17 cellular contexts compared by ENCODE assay signal in the genomic region with DNA sequence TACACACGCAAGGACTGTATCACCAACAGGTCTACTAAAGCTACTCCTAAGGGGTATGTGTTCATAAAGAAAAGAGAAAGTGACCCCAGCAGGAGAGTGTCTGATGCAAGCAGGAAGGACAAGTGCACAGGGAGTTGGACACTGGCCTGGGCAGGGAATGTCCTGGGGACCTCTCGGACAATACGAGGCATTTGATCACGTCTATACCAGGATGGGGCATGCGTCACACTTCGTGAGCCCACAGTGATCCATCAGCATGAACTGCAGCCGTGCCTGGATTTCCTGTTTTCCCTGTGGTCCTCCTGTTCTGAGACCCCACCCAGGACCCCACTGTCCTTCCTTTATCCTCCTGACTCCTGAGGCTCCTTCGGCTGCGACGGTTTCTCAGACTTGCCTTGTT.
A peak's percentile ranks its signal among the peaks of the same experiment; 100 is the strongest.
DNase-seq lines count a peak whose midpoint lies in the region; ATAC-seq and TF ChIP-seq lines count a peak whose summit lies in the region.
"Had no signal": no experiment of that assay in that cellular context is flagged by ENCODE, and none has a peak within 500 bp of the region (broad histone marks: within the 10 kb centered on the region; RNA-seq: fewer than 3 reads in every experiment).

No MANE protein-coding gene starts in this region.

- TF ChIP-seq CTCF in WTC11 (IDR thresholded peaks at IDR 0.05): no peak

- no peak for DNase-seq in activated CD4-positive, alpha-beta T cell treated with anti-CD3 and anti-CD28 coated beads for 36 hours
- DNase-seq in activated CD4-positive, alpha-beta T cell treated with anti-CD3 and anti-CD28 coated beads for 4 hours: no peak
- DNase-seq in WTC11 (ENCODE audit: low spot score) (no peak), left cardiac atrium (peak; percentile 23), posterior vena cava (ENCODE audit: low spot score) (peak; percentile 68), COR-L47 (lab: John Stamatoyannopoulos, UW) (no peak), NCI-H524 (lab: John Stamatoyannopoulos, UW) (no peak)
- DNase-seq in activated CD8-positive, alpha-beta memory T cell treated with anti-CD3 and anti-CD28 coated beads, Interleukin-2, amount 10 ng/mL, durations not matched to agents 7 days and 5 days: no peak
- DNase-seq: activated CD8-positive, alpha-beta T cell treated with anti-CD3 and anti-CD28 coated beads, Interleukin-2, amount 10 ng/mL, durations not matched to agents 7 days and 5 days; activated gamma-delta T cell treated with Interleukin-2 at 50 U/mL for 16 hours; effector CD4-positive, alpha-beta T cell; GOT3; NCI-H1694 treated with DMSO at 0.1 percent for 48 hours; NCI-H446; SHP77 treated with DMSO at 0.1 percent for 48 hours; stimulated activated CD4-positive, alpha-beta T cell treated with anti-CD3 and anti-CD28 coated beads, Interleukin-4, amount 100 ng/mL, for 4 hours; upper lobe of left lung had no signal

- H3K9me3 Mint-ChIP-seq in activated CD4-positive, alpha-beta T cell treated with anti-CD3 and anti-CD28 coated beads for 36 hours (ENCODE audit: low read depth): no peaks in the 10 kb centered on the region
- H3K9me3 Mint-ChIP-seq in WTC11: no peaks in the 10 kb centered on the region
- H3K9me3 Mint-ChIP-seq in activated CD8-positive, alpha-beta memory T cell treated with anti-CD3 and anti-CD28 coated beads, Interleukin-2, amount 10 ng/mL, durations not matched to agents 7 days and 5 days (ENCODE audit: low read depth): no peaks in the 10 kb centered on the region

- no peak for ATAC-seq in activated CD4-positive, alpha-beta T cell treated with anti-CD3 and anti-CD28 coated beads for 36 hours
- ATAC-seq in WTC11 (no peak), left cardiac atrium (peak in 1 of 2 donors; percentile 11)
- no peak for ATAC-seq in activated CD8-positive, alpha-beta memory T cell treated with anti-CD3 and anti-CD28 coated beads, Interleukin-2, amount 10 ng/mL, durations not matched to agents 7 days and 5 days
- ATAC-seq: activated CD8-positive, alpha-beta T cell treated with anti-CD3 and anti-CD28 coated beads, Interleukin-2, amount 10 ng/mL, durations not matched to agents 7 days and 5 days had no signal

- peaks cover 73% of the 10 kb centered on the region for H3K4me1 Mint-ChIP-seq in activated CD4-positive, alpha-beta T cell treated with anti-CD3 and anti-CD28 coated beads for 36 hours
- H3K4me1 Mint-ChIP-seq in WTC11: peaks cover 63% of the 10 kb centered on the region
- H3K4me1 Mint-ChIP-seq in activated CD8-positive, alpha-beta memory T cell treated with anti-CD3 and anti-CD28 coated beads, Interleukin-2, amount 10 ng/mL, durations not matched to agents 7 days and 5 days: peaks cover 63% of the 10 kb centered on the region

- H3K27ac Mint-ChIP-seq in activated CD4-positive, alpha-beta T cell treated with anti-CD3 and anti-CD28 coated beads for 36 hours: peak overlapping the region; percentile 1
- H3K27ac Mint-ChIP-seq in WTC11: peak overlapping the region; percentile 1; the same call in 1 of the 2 replicates
- no peak overlapping the region for H3K27ac Mint-ChIP-seq in activated CD8-positive, alpha-beta memory T cell treated with anti-CD3 and anti-CD28 coated beads, Interleukin-2, amount 10 ng/mL, durations not matched to agents 7 days and 5 days

- intact Hi-C loops in activated CD4-positive, alpha-beta T cell treated with anti-CD3 and anti-CD28 coated beads for 36 hours (cut with DNase I, micrococcal nuclease): loop anchor here (1.0 to 5.0 kb wide), 2 partner anchors 94 to 115 kb away; partner anchors contain the start of gene HDAC4 (in 1 of the 2)
- intact Hi-C loops in left cardiac atrium (cut with DNase I): no loop called here
- intact Hi-C loops in posterior vena cava (cut with DNase I): loop anchor here in 1 of 2 donors (10.0 kb wide), 1 partner anchor 152 kb away; no protein-coding TSS in a partner anchor

- peaks cover 18% of the 10 kb centered on the region for H3K27me3 Mint-ChIP-seq in activated CD4-positive, alpha-beta T cell treated with anti-CD3 and anti-CD28 coated beads for 36 hours
- H3K27me3 Mint-ChIP-seq in WTC11 (ENCODE audit: low read depth): no peaks in the 10 kb centered on the region
- H3K27me3 Mint-ChIP-seq in activated CD8-positive, alpha-beta memory T cell treated with anti-CD3 and anti-CD28 coated beads, Interleukin-2, amount 10 ng/mL, durations not matched to agents 7 days and 5 days: peaks cover 5% of the 10 kb centered on the region

- peaks cover 2% of the 10 kb centered on the region for H3K36me3 Mint-ChIP-seq in activated CD4-positive, alpha-beta T cell treated with anti-CD3 and anti-CD28 coated beads for 36 hours (ENCODE audit: low read depth)
- no peaks in the 10 kb centered on the region for H3K36me3 Mint-ChIP-seq in WTC11
- H3K36me3 Mint-ChIP-seq in activated CD8-positive, alpha-beta memory T cell treated with anti-CD3 and anti-CD28 coated beads, Interleukin-2, amount 10 ng/mL, durations not matched to agents 7 days and 5 days: peaks cover 13% of the 10 kb centered on the region

- CTCF ChIA-PET in activated CD4-positive, alpha-beta T cell treated with anti-CD3 and anti-CD28 coated beads for 36 hours (lab: Charles Lee): interaction anchor here (0.5 to 1.2 kb wide), 3 partner anchors 11 to 94 kb away, joined by 3 to 4 read pairs (median 3); no protein-coding TSS in a partner anchor
- CTCF ChIA-PET in WTC11 (lab: Charles Lee): interaction anchor here (1.0 kb wide), 1 partner anchor 40 kb away, joined by 3 read pairs; no protein-coding TSS in a partner anchor
- CTCF ChIA-PET in activated CD8-positive, alpha-beta memory T cell treated with anti-CD3 and anti-CD28 coated beads, Interleukin-2, amount 10 ng/mL, durations not matched to agents 7 days and 5 days (lab: Charles Lee): interaction anchor here (1.8 to 5.1 kb wide), 2 partner anchors 9 to 12 kb away, joined by 7 to 24 read pairs; no protein-coding TSS in a partner anchor

- POLR2A ChIA-PET in activated CD4-positive, alpha-beta T cell treated with anti-CD3 and anti-CD28 coated beads for 36 hours (lab: Charles Lee): no interaction called here
- POLR2A ChIA-PET in WTC11 (lab: Charles Lee): no interaction called here

- no peak overlapping the region for H3K4me3 Mint-ChIP-seq in activated CD4-positive, alpha-beta T cell treated with anti-CD3 and anti-CD28 coated beads for 36 hours
- no peak overlapping the region for H3K4me3 Mint-ChIP-seq in WTC11
- H3K4me3 Mint-ChIP-seq in activated CD8-positive, alpha-beta memory T cell treated with anti-CD3 and anti-CD28 coated beads, Interleukin-2, amount 10 ng/mL, durations not matched to agents 7 days and 5 days: no peak overlapping the region
- H3K4me3 Mint-ChIP-seq: activated CD8-positive, alpha-beta T cell treated with anti-CD3 and anti-CD28 coated beads, Interleukin-2, amount 10 ng/mL, durations not matched to agents 7 days and 5 days had no signal

TF ChIP-seq in WTC11, 78 proteins besides CTCF, POLR2A, EP300 and RAD21:
- TF ChIP-seq ZNF317 (CRISPR knock-in tag; IDR thresholded peaks at IDR 0.05; ENCODE audit: borderline replicate concordance, low read depth) (no peak), CREM (CRISPR knock-in tag; IDR thresholded peaks at IDR 0.05) (no peak), NR1H2 (CRISPR knock-in tag; IDR thresholded peaks at IDR 0.05) (no peak), ETV6 (CRISPR knock-in tag; IDR thresholded peaks at IDR 0.05) (no peak), RORB (CRISPR knock-in tag; IDR thresholded peaks at IDR 0.05) (no peak), STAT6 (CRISPR knock-in tag; conservative IDR thresholded peaks at IDR 0.05; ENCODE audit: low read depth) (no peak), CDX4 (CRISPR knock-in tag; IDR thresholded peaks at IDR 0.05; ENCODE audit: borderline replicate concordance) (no peak), JUN (CRISPR knock-in tag; IDR thresholded peaks at IDR 0.05) (no peak), ELF4 (CRISPR knock-in tag; IDR thresholded peaks at IDR 0.05; ENCODE audit: low read depth) (no peak)

Comparison
In these comparisons a context has a peak if more than half of its experiments do, and no peak if none do; other contexts are left out.
1. DNase-seq: peak in left cardiac atrium (single experiment) and posterior vena cava (single experiment); none in activated CD4-positive, alpha-beta T cell treated with anti-CD3 and anti-CD28 coated beads for 36 hours (single experiment), activated CD4-positive, alpha-beta T cell treated with anti-CD3 and anti-CD28 coated beads for 4 hours (0 of 2), WTC11 (single experiment), activated CD8-positive, alpha-beta memory T cell treated with anti-CD3 and anti-CD28 coated beads, Interleukin-2, amount 10 ng/mL, durations not matched to agents 7 days and 5 days (single experiment), COR-L47 (single experiment) and NCI-H524 (0 of 2).
2. intact Hi-C loops: an anchor here in activated CD4-positive, alpha-beta T cell treated with anti-CD3 and anti-CD28 coated beads for 36 hours (1.0 to 5.0 kb wide); none called in left cardiac atrium.